In the genomic region with DNA sequence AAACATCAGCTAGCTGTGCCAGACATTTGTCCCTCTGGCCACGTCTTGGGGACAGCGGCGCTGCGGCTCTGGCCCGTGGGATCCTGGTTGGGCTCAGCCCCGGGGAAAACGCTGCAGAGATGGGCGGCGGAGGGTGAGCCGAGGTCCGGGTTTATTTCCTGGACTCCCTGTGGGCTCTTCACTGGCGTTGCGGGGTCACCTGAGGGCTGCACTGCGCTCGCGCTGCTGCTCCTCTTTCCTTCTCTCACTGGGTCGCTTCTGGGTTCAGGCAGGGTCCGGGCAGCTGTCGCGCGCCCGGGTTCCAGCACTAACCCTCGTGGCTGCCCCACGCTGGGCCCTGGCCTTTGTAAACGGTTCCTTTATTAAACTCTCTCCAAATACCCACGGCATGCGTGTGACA, we compare ENCODE assay signal across 21 cellular contexts. TPM values are rescaled to one million over a fixed set of nuclear protein-coding genes. Genes with fewer than 3 reads are reported as not detected.
DNase-seq lines count a peak whose midpoint lies in the region; ATAC-seq and TF ChIP-seq lines count a peak whose summit lies in the region.
"Had no signal": no experiment of that assay in that cellular context is flagged by ENCODE, and none has a peak within 500 bp of the region (broad histone marks: within the 10 kb centered on the region; RNA-seq: fewer than 3 reads in every experiment).

No MANE protein-coding gene starts in this region.

- no peaks in the 10 kb centered on the region for H3K9me3 ChIP-seq in smooth muscle cell (replicated peaks; ENCODE audit: low read depth)
- no peaks in the 10 kb centered on the region for H3K9me3 ChIP-seq in body of pancreas
- no peaks in the 10 kb centered on the region for H3K9me3 ChIP-seq in upper lobe of right lung
- H3K9me3 ChIP-seq: BE2C had no signal

- H3K9ac ChIP-seq in smooth muscle cell (ENCODE audit: low read depth) = no peak overlapping the region

- 87% methylated on average over 21 of the region's 27 CpGs for WGBS in smooth muscle cell (ENCODE audit: low lambda C conversion rate)
- WGBS in body of pancreas, 2 donors = 57 to 71% methylated on average over 26 to 27 of the region's 27 CpGs

- H3K36me3 ChIP-seq in smooth muscle cell (ENCODE audit: low read depth) = no peaks in the 10 kb centered on the region
- H3K36me3 ChIP-seq in body of pancreas (replicated peaks in 1 of 2; ENCODE audit: insufficient read depth in 1 of 2, low read depth in 2 of 2) = no peaks in the 10 kb centered on the region
- no peaks in the 10 kb centered on the region for H3K36me3 ChIP-seq in upper lobe of right lung
- H3K36me3 ChIP-seq: BE2C had no signal

- no peak overlapping the region for H3K4me3 Mint-ChIP-seq in activated CD4-positive, alpha-beta T cell treated with anti-CD3 and anti-CD28 coated beads, Interleukin-2, amount 10 ng/mL, durations not matched to agents 24 days and 14 days
- H3K4me3 Mint-ChIP-seq in activated naive CD8-positive, alpha-beta T cell treated with anti-CD3 and anti-CD28 coated beads, Interleukin-2, amount 50 U/mL, for 24 hours = no peak overlapping the region
- H3K4me3 Mint-ChIP-seq in naive thymus-derived CD8-positive, alpha-beta T cell = peak overlapping the region in 1 of 10 donors; percentile 33
- H3K4me3 Mint-ChIP-seq in T-helper 2 cell treated with Interferon-gamma antibody and Interleukin-4, amounts not matched to agents 5 μg/mL and 100 μg/mL, for 36 hours = no peak overlapping the region
- H3K4me3 Mint-ChIP-seq: activated CD8-positive, alpha-beta memory T cell treated with anti-CD3 and anti-CD28 coated beads, Interleukin-2, amount 10 ng/mL, durations not matched to agents 7 days and 5 days; activated T-helper 17 cell treated with anti-CD3 and anti-CD28 coated beads, Interleukin-2, amount 50 U/mL, for 72 hours had no signal

- peaks cover 3% of the 10 kb centered on the region for H3F3A ChIP-seq in smooth muscle cell (ENCODE audit: low read depth)

- H3K27me3 Mint-ChIP-seq in activated CD4-positive, alpha-beta T cell treated with anti-CD3 and anti-CD28 coated beads, Interleukin-2, amount 10 ng/mL, durations not matched to agents 24 days and 14 days = no peaks in the 10 kb centered on the region
- no peaks in the 10 kb centered on the region for H3K27me3 Mint-ChIP-seq in activated naive CD8-positive, alpha-beta T cell treated with anti-CD3 and anti-CD28 coated beads, Interleukin-2, amount 50 U/mL, for 24 hours
- no peaks in the 10 kb centered on the region for H3K27me3 Mint-ChIP-seq in naive thymus-derived CD8-positive, alpha-beta T cell
- H3K27me3 Mint-ChIP-seq in T-helper 2 cell treated with Interferon-gamma antibody and Interleukin-4, amounts not matched to agents 5 μg/mL and 100 μg/mL, for 36 hours (ENCODE audit: low read depth) = no peaks in the 10 kb centered on the region
- H3K27me3 Mint-ChIP-seq: activated CD8-positive, alpha-beta memory T cell treated with anti-CD3 and anti-CD28 coated beads, Interleukin-2, amount 10 ng/mL, durations not matched to agents 7 days and 5 days; activated T-helper 17 cell treated with anti-CD3 and anti-CD28 coated beads, Interleukin-2, amount 50 U/mL, for 72 hours had no signal

- H3K4me1 ChIP-seq in smooth muscle cell (ENCODE audit: low read depth) (peaks cover 29% of the 10 kb centered on the region), body of pancreas (peaks cover 17% of the 10 kb centered on the region), upper lobe of right lung (peaks cover 16% of the 10 kb centered on the region)
- H3K4me1 ChIP-seq: BE2C had no signal

- H3K4me3 ChIP-seq in smooth muscle cell (no peak overlapping the region), body of pancreas (no peak overlapping the region), upper lobe of right lung (no peak overlapping the region)
- H3K4me3 ChIP-seq: hepatocyte had no signal

- no peak for TF ChIP-seq POLR2A in body of pancreas (IDR thresholded peaks at IDR 0.05)

- no peaks in the 10 kb centered on the region for H4K20me1 ChIP-seq in smooth muscle cell (ENCODE audit: low read depth)

- H3K27me3 ChIP-seq in smooth muscle cell (ENCODE audit: low read depth) (no peaks in the 10 kb centered on the region), body of pancreas (no peaks in the 10 kb centered on the region), upper lobe of right lung (no peaks in the 10 kb centered on the region)
- H3K27me3 ChIP-seq: BE2C, hepatocyte had no signal

- no peaks in the 10 kb centered on the region for H3K36me3 Mint-ChIP-seq in activated CD4-positive, alpha-beta T cell treated with anti-CD3 and anti-CD28 coated beads, Interleukin-2, amount 10 ng/mL, durations not matched to agents 24 days and 14 days (ENCODE audit: low read depth)
- no peaks in the 10 kb centered on the region for H3K36me3 Mint-ChIP-seq in activated naive CD8-positive, alpha-beta T cell treated with anti-CD3 and anti-CD28 coated beads, Interleukin-2, amount 50 U/mL, for 24 hours (ENCODE audit: low read depth)
- H3K36me3 Mint-ChIP-seq in naive thymus-derived CD8-positive, alpha-beta T cell = peaks cover 0 to 7% (median 6%) of the 10 kb centered on the region in 3 donors
- H3K36me3 Mint-ChIP-seq in T-helper 2 cell treated with Interferon-gamma antibody and Interleukin-4, amounts not matched to agents 5 μg/mL and 100 μg/mL, for 36 hours (ENCODE audit: low read depth) = peaks cover 4% of the 10 kb centered on the region

- no peak for DNase-seq in activated CD4-positive, alpha-beta T cell treated with anti-CD3 and anti-CD28 coated beads, Interleukin-2, amount 10 ng/mL, durations not matched to agents 24 days and 14 days
- DNase-seq in activated CD4-positive, alpha-beta T cell treated with anti-CD3 and anti-CD28 coated beads for 48 hours = no peak
- DNase-seq in activated naive CD8-positive, alpha-beta T cell treated with anti-CD3 and anti-CD28 coated beads, Interleukin-2, amount 50 U/mL, for 24 hours = no peak
- DNase-seq in naive thymus-derived CD8-positive, alpha-beta T cell = no peak
- no peak for DNase-seq in smooth muscle cell (lab: John Stamatoyannopoulos, UW; ENCODE audit: unreplicated experiment)
- no peak for DNase-seq in body of pancreas
- DNase-seq in T-helper 2 cell treated with Interferon-gamma antibody and Interleukin-4, amounts not matched to agents 5 μg/mL and 100 μg/mL, for 36 hours (ENCODE audit: low spot score) = no peak
- no peak for DNase-seq in upper lobe of right lung
- DNase-seq: activated CD4-positive, CD25-positive, alpha-beta regulatory T cell treated with anti-CD3 and anti-CD28 coated beads, Interleukin-2, amount 50 U/mL, for 72 hours; activated CD8-positive, alpha-beta memory T cell treated with anti-CD3 and anti-CD28 coated beads, Interleukin-2, amount 10 ng/mL, durations not matched to agents 7 days and 5 days; BE2C; cerebellar nuclear complex; GDM1; Karpas-422; NCI-H1105 treated with DMSO at 0.1 percent for 48 hours; NCI-H2107; NCI-H524; stimulated activated CD4-positive, alpha-beta T cell treated with anti-CD3 and anti-CD28 coated beads, Interleukin-4, amount 100 ng/mL, for 24 hours had no signal

- intact Hi-C loops in activated CD4-positive, alpha-beta T cell treated with anti-CD3 and anti-CD28 coated beads, Interleukin-2, amount 10 ng/mL, durations not matched to agents 24 days and 14 days (cut with micrococcal nuclease) = no loop called here
- intact Hi-C loops in body of pancreas (cut with DNase I) = no loop called here
- intact Hi-C loops in upper lobe of right lung (cut with DNase I) = no loop called here

- peaks cover 39% of the 10 kb centered on the region for H3K4me1 Mint-ChIP-seq in activated CD4-positive, alpha-beta T cell treated with anti-CD3 and anti-CD28 coated beads, Interleukin-2, amount 10 ng/mL, durations not matched to agents 24 days and 14 days
- H3K4me1 Mint-ChIP-seq in activated naive CD8-positive, alpha-beta T cell treated with anti-CD3 and anti-CD28 coated beads, Interleukin-2, amount 50 U/mL, for 24 hours = peaks cover 50% of the 10 kb centered on the region
- peaks cover 19 to 54% (median 47%) of the 10 kb centered on the region in 4 donors for H3K4me1 Mint-ChIP-seq in naive thymus-derived CD8-positive, alpha-beta T cell
- H3K4me1 Mint-ChIP-seq in T-helper 2 cell treated with Interferon-gamma antibody and Interleukin-4, amounts not matched to agents 5 μg/mL and 100 μg/mL, for 36 hours (ENCODE audit: low read depth) = peaks cover 24% of the 10 kb centered on the region

- H3K4me2 ChIP-seq in smooth muscle cell = no peak overlapping the region
- H3K4me2 ChIP-seq: hepatocyte had no signal

- H3K27ac Mint-ChIP-seq in activated CD4-positive, alpha-beta T cell treated with anti-CD3 and anti-CD28 coated beads, Interleukin-2, amount 10 ng/mL, durations not matched to agents 24 days and 14 days = peak overlapping the region; percentile 37
- H3K27ac Mint-ChIP-seq in activated naive CD8-positive, alpha-beta T cell treated with anti-CD3 and anti-CD28 coated beads, Interleukin-2, amount 50 U/mL, for 24 hours = peak overlapping the region; percentile 43
- peak overlapping the region in 8 of 10 donors; percentile 14 to 95 (median 36) for H3K27ac Mint-ChIP-seq in naive thymus-derived CD8-positive, alpha-beta T cell
- H3K27ac Mint-ChIP-seq in T-helper 2 cell treated with Interferon-gamma antibody and Interleukin-4, amounts not matched to agents 5 μg/mL and 100 μg/mL, for 36 hours = no peak overlapping the region

- H3K27ac ChIP-seq in smooth muscle cell (ENCODE audit: low read depth) (no peak overlapping the region), body of pancreas (peak overlapping the region in 1 of 4 donors; percentile 54), upper lobe of right lung (no peak overlapping the region)
- H3K27ac ChIP-seq: 22Rv1 had no signal

- POLR2A ChIA-PET in naive thymus-derived CD8-positive, alpha-beta T cell (lab: Charles Lee) = interaction anchor here (0.7 to 9.4 kb wide), 10 partner anchors 12 to 427 kb away, joined by 3 to 245 read pairs (median 6); partner anchors contain the start of genes NFKBIA and PSMA6

- no peaks in the 10 kb centered on the region for H3K79me2 ChIP-seq in smooth muscle cell (ENCODE audit: low read depth)
- H3K79me2 ChIP-seq: hepatocyte had no signal

- no peak for ATAC-seq in activated naive CD8-positive, alpha-beta T cell treated with anti-CD3 and anti-CD28 coated beads, Interleukin-2, amount 50 U/mL, for 24 hours
- ATAC-seq in naive thymus-derived CD8-positive, alpha-beta T cell = no peak
- no peak for ATAC-seq in body of pancreas
- no peak for ATAC-seq in upper lobe of right lung
- ATAC-seq: activated CD8-positive, alpha-beta memory T cell treated with anti-CD3 and anti-CD28 coated beads, Interleukin-2, amount 10 ng/mL, durations not matched to agents 7 days and 5 days; activated T-helper 17 cell treated with anti-CD3 and anti-CD28 coated beads, Interleukin-2, amount 50 U/mL, for 72 hours had no signal

- no peaks in the 10 kb centered on the region for H3K9me3 Mint-ChIP-seq in activated CD4-positive, alpha-beta T cell treated with anti-CD3 and anti-CD28 coated beads, Interleukin-2, amount 10 ng/mL, durations not matched to agents 24 days and 14 days
- H3K9me3 Mint-ChIP-seq in activated naive CD8-positive, alpha-beta T cell treated with anti-CD3 and anti-CD28 coated beads, Interleukin-2, amount 50 U/mL, for 24 hours = no peaks in the 10 kb centered on the region
- H3K9me3 Mint-ChIP-seq in naive thymus-derived CD8-positive, alpha-beta T cell = peaks cover 0 to 8% (median 5%) of the 10 kb centered on the region in 9 donors
- H3K9me3 Mint-ChIP-seq in T-helper 2 cell treated with Interferon-gamma antibody and Interleukin-4, amounts not matched to agents 5 μg/mL and 100 μg/mL, for 36 hours = peaks cover 9% of the 10 kb centered on the region

- no peak for TF ChIP-seq CTCF in smooth muscle cell (IDR thresholded peaks at IDR 0.05; ENCODE audit: borderline replicate concordance, insufficient read depth, poor library complexity, severe bottlenecking)
- TF ChIP-seq CTCF in body of pancreas (IDR thresholded peaks at IDR 0.05) = no peak
- no peak for TF ChIP-seq CTCF in upper lobe of right lung (IDR thresholded peaks at IDR 0.05)

- peak overlapping the region; percentile 17 for H2AFZ ChIP-seq in smooth muscle cell (ENCODE audit: low read depth)
- H2AFZ ChIP-seq: hepatocyte had no signal

RNA-seq across cellular contexts. Expression of gene NFKBIA, which starts 35.6 kb away (rescaled TPM):
- total RNA-seq in activated CD4-positive, alpha-beta T cell treated with anti-CD3 and anti-CD28 coated beads, Interleukin-2, amount 10 ng/mL, durations not matched to agents 24 days and 14 days = 506 and 534 TPM in 2 replicates
- total RNA-seq in naive thymus-derived CD8-positive, alpha-beta T cell = 100 to 1,000 TPM; 199 to 214 TPM
- polyA plus RNA-seq in naive thymus-derived CD8-positive, alpha-beta T cell = 100 to 1,000 TPM; 194 to 328 (median 198) TPM
- total RNA-seq in smooth muscle cell (170 and 215 TPM in 2 replicates), body of pancreas (100 to 1,000 TPM; 330 to 345 TPM), upper lobe of right lung (361 TPM)
- polyA plus RNA-seq in smooth muscle cell = 207 and 223 TPM in 2 replicates
